ENCODE assay signal across 10 cellular contexts in the genomic region with DNA sequence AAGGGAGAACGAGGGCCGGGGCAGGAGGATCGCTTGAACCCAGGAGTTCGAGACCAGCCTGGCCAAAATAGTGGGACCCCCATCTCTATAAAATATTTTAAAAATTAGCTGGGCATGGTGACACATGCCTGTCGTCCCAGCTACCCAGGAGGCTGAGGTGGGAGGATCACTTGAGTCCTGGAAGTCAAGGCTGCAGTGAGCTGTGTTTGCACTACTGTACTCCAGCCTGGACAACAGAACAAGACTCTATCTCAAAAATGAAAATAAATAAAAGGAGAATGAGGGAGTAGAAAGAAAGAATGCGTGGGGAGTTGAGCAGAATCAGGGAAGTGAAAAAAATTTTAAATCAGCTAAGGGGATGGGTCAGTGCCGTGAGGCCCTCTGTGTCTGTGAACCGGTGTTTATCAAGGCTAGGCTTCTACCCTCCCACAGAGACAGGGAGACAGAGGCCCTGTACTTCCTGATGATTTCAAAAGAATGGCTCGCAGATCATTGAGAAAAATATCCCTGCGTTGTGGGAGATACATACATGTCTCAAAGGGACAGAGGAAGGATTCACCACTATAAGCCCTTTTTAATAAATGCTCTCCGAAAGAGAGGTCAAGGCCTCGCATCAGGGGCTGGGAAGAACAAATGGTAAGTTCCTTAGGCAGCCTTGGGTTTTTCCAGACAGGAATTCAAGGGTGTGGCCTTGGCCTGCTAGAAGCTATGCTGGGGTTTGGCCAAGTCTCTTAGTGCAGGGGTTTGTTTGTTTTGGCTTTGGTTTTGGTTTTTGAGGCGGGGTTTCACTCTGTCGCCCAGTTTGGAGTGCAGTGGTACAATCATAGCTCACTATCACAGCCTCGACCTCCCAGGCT. TPM values are rescaled to one million over a fixed set of nuclear protein-coding genes. Genes with fewer than 3 reads are reported as not detected.
DNase-seq lines count a peak whose midpoint lies in the region; ATAC-seq, FAIRE-seq and TF ChIP-seq lines count a peak whose summit lies in the region.
"Had no signal": no experiment of that assay in that cellular context is flagged by ENCODE, and none has a peak within 500 bp of the region (broad histone marks: within the 10 kb centered on the region; RNA-seq: fewer than 3 reads in every experiment).

No MANE protein-coding gene starts in this region.

- H3K9me3 Mint-ChIP-seq in activated CD8-positive, alpha-beta T cell treated with anti-CD3 and anti-CD28 coated beads for 36 hours = no peaks in the 10 kb centered on the region

- H3K27me3 Mint-ChIP-seq in activated CD8-positive, alpha-beta T cell treated with anti-CD3 and anti-CD28 coated beads for 36 hours = no peaks in the 10 kb centered on the region

- BruUV-seq in mammary epithelial cell (replicated peaks; lab: Mats Ljungman, UMichigan) = no TSS peak
- BruUV-seq in HepG2 (replicated peaks; lab: Mats Ljungman, UMichigan) = no TSS peak

- TF ChIP-seq EP300 in HepG2 (IDR thresholded peaks at IDR 0.05; ENCODE audit: low read depth in 2 of 2, low read length in 2 of 2) (peak in 1 of 2 experiments; percentile 29; a peak in 2 of 4 replicates), HepG2 (CRISPR knock-in tag; IDR thresholded peaks at IDR 0.05; ENCODE audit: borderline replicate concordance) (no peak)

- H4K20me1 ChIP-seq in mammary epithelial cell (ENCODE audit: insufficient read depth, low read length) = no peaks in the 10 kb centered on the region
- no peaks in the 10 kb centered on the region for H4K20me1 ChIP-seq in HepG2 (ENCODE audit: insufficient read depth, low read length)

- no peak overlapping the region for H3K4me3 Mint-ChIP-seq in activated CD8-positive, alpha-beta T cell treated with anti-CD3 and anti-CD28 coated beads for 36 hours

- H3K9ac ChIP-seq in mammary epithelial cell (ENCODE audit: insufficient read depth, low read length) (no peak overlapping the region), HepG2 (ENCODE audit: insufficient read depth, low read depth, low read length) (0 out of 2 replicates have a peak overlapping the region, but pooled peaks have one; percentile 35)

- intact Hi-C loops in mammary epithelial cell (cut with micrococcal nuclease) = no loop called here
- intact Hi-C loops in HepG2 (cut with micrococcal nuclease; ENCODE audit: unreplicated experiment) = no loop called here
- intact Hi-C loops in tibial artery (cut with DNase I; ENCODE audit: low total_unique reads) = no loop called here
- intact Hi-C loops in activated CD8-positive, alpha-beta T cell treated with anti-CD3 and anti-CD28 coated beads for 36 hours (cut with micrococcal nuclease) = no loop called here

- H3K27ac Mint-ChIP-seq in activated CD8-positive, alpha-beta T cell treated with anti-CD3 and anti-CD28 coated beads for 36 hours = no peak overlapping the region

- H3K4me2 ChIP-seq in mammary epithelial cell (ENCODE audit: insufficient read depth, low read depth, low read length) (no peak overlapping the region), HepG2 (ENCODE audit: low read depth, low read length) (peak overlapping the region; percentile 62)

- TF ChIP-seq CTCF in mammary epithelial cell (conservative IDR thresholded peaks at IDR 0.05 in 1 of 2, IDR thresholded peaks at IDR 0.05 in 1 of 2; ENCODE audit: extremely low read depth in 1 of 2, insufficient read depth in 1 of 2, low read depth in 1 of 2, low read length in 2 of 2) = no peak
- no peak for TF ChIP-seq CTCF in HepG2 (CRISPR knock-in tag; IDR thresholded peaks at IDR 0.05)
- no peak for TF ChIP-seq CTCF in tibial artery (IDR thresholded peaks at IDR 0.05)
- TF ChIP-seq CTCF in activated CD8-positive, alpha-beta T cell treated with anti-CD3 and anti-CD28 coated beads for 36 hours (IDR thresholded peaks at IDR 0.05) = no peak

- peak; percentile 87 for ATAC-seq in HepG2
- no peak for ATAC-seq in HG03159 (IDR thresholded peaks at IDR 0.05; ENCODE audit: unreplicated experiment)
- ATAC-seq in activated CD8-positive, alpha-beta T cell treated with anti-CD3 and anti-CD28 coated beads for 36 hours = no peak

- CTCF ChIA-PET in mammary epithelial cell (lab: Charles Lee; ENCODE audit: low non-redundant PET) = no interaction called here
- CTCF ChIA-PET in HepG2 (lab: Yijun Ruan, JAX; ENCODE audit: low intra/inter-chr PET ratio, low total read pairs) = no interaction called here
- CTCF ChIA-PET in activated CD8-positive, alpha-beta T cell treated with anti-CD3 and anti-CD28 coated beads for 36 hours (lab: Charles Lee) = no interaction called here

- no peak for TF ChIP-seq POLR2A in HepG2 (IDR thresholded peaks at IDR 0.05; ENCODE audit: insufficient read depth in 1 of 2, low read depth in 2 of 2, low read length in 2 of 2)

- TF ChIP-seq RAD21 in HepG2 (CRISPR knock-in tag; IDR thresholded peaks at IDR 0.05) = no peak

- POLR2A ChIA-PET in HepG2 (lab: Yijun Ruan, JAX) = interaction anchor here (0.7 to 1.2 kb wide), 2 partner anchors 17 to 38 kb away, joined by 3 read pairs; partner anchors contain the start of gene IFNAR1
- POLR2A ChIA-PET in activated CD8-positive, alpha-beta T cell treated with anti-CD3 and anti-CD28 coated beads for 36 hours (lab: Charles Lee) = interaction anchor here (1.2 kb wide), 1 partner anchor 52 kb away, joined by 3 read pairs; no protein-coding TSS in a partner anchor

- dilution Hi-C loops in mammary epithelial cell (cut with HindIII; ENCODE audit: low sequenced_read_pairs) = no loop called here

- 84% methylated on average over 15 of the region's 15 CpGs for WGBS in mammary epithelial cell (ENCODE audit: low coverage, missing lambda C conversion rate)
- 25% methylated on average over 15 of the region's 15 CpGs for WGBS in HepG2 (ENCODE audit: low lambda C conversion rate)

- peak; percentile 20 for DNase-seq in DMS 273 (lab: John Stamatoyannopoulos, UW; ENCODE audit: unreplicated experiment)
- DNase-seq in DMS 273 treated with DMSO at 0.1 percent for 48 hours (lab: John Stamatoyannopoulos, UW) = no peak
- peak; percentile 40 for DNase-seq in mammary epithelial cell
- peak; percentile 73 for DNase-seq in HepG2 (ENCODE audit: low spot score)
- no peak for DNase-seq in tibial artery
- DNase-seq in activated CD8-positive, alpha-beta T cell treated with anti-CD3 and anti-CD28 coated beads for 36 hours = no peak
- no peak for DNase-seq in NCI-H774 (lab: John Stamatoyannopoulos, UW)
- DNase-seq: NCI-H187 had no signal

- H3K27ac ChIP-seq in mammary epithelial cell (ENCODE audit: insufficient read depth, low read depth, low read length) = no peak overlapping the region
- H3K27ac ChIP-seq in HepG2 (ENCODE audit: extremely low read length, insufficient read depth, low read length) = peak overlapping the region; percentile 56
- H3K27ac ChIP-seq in tibial artery = peak overlapping the region; percentile 59 to 67

- peaks cover 41% of the 10 kb centered on the region for H3K36me3 Mint-ChIP-seq in activated CD8-positive, alpha-beta T cell treated with anti-CD3 and anti-CD28 coated beads for 36 hours (ENCODE audit: low read depth)

- in situ Hi-C loops in mammary epithelial cell (cut with MboI; ENCODE audit: low sequenced_read_pairs in 2 of 2) = no loop called here
- in situ Hi-C loops in HepG2 (cut with HindIII; ENCODE audit: extremely low pct_ligation_motif_present, low pct_unique_long_range_greater_than_20kb) = no loop called here

- no peak overlapping the region for H2AFZ ChIP-seq in mammary epithelial cell (ENCODE audit: low read depth, low read length)
- no peak overlapping the region for H2AFZ ChIP-seq in HepG2 (ENCODE audit: low read length)

- peak; percentile 84 for FAIRE-seq in HepG2 (lab: Jason Lieb, UNC)
- FAIRE-seq: A204.1 had no signal

- peaks cover 18% of the 10 kb centered on the region for H3K4me1 ChIP-seq in mammary epithelial cell (ENCODE audit: insufficient read depth, low read length)
- H3K4me1 ChIP-seq in HepG2 (ENCODE audit: insufficient read depth, low read length) = peaks cover 25% of the 10 kb centered on the region
- peaks cover 5 to 38% (median 13%) of the 10 kb centered on the region in 4 donors for H3K4me1 ChIP-seq in tibial artery

- no peaks in the 10 kb centered on the region for H3K79me2 ChIP-seq in mammary epithelial cell (ENCODE audit: insufficient read depth, low read length)
- H3K79me2 ChIP-seq in HepG2 (ENCODE audit: insufficient read depth, low read length) = no peaks in the 10 kb centered on the region

- peaks cover 2% of the 10 kb centered on the region for H3K36me3 ChIP-seq in mammary epithelial cell (ENCODE audit: insufficient read depth, low read length)
- peaks cover 3 to 23% of the 10 kb centered on the region in 2 experiments for H3K36me3 ChIP-seq in HepG2 (replicated peaks in 1 of 2; ENCODE audit: control insufficient read depth in 1 of 2, insufficient read depth in 2 of 2, low read length in 2 of 2)
- peaks cover 5 to 55% (median 31%) of the 10 kb centered on the region in 3 donors for H3K36me3 ChIP-seq in tibial artery

- H3K4me1 Mint-ChIP-seq in activated CD8-positive, alpha-beta T cell treated with anti-CD3 and anti-CD28 coated beads for 36 hours (ENCODE audit: low read depth) = peaks cover 1% of the 10 kb centered on the region

- H3K9me3 ChIP-seq in mammary epithelial cell (replicated peaks; ENCODE audit: insufficient read depth, low read length) (no peaks in the 10 kb centered on the region), HepG2 (ENCODE audit: low read length) (no peaks in the 10 kb centered on the region), tibial artery (no peaks in the 10 kb centered on the region)

- no peaks in the 10 kb centered on the region for H3K27me3 ChIP-seq in mammary epithelial cell (ENCODE audit: insufficient read depth, low read length)
- H3K27me3 ChIP-seq in HepG2 (ENCODE audit: control insufficient read depth in 1 of 2, insufficient read depth in 2 of 2, low read length in 2 of 2) = no peaks in the 10 kb centered on the region
- no peaks in the 10 kb centered on the region for H3K27me3 ChIP-seq in tibial artery

- H3K4me3 ChIP-seq in mammary epithelial cell (replicated peaks in 1 of 3; ENCODE audit: insufficient read depth in 1 of 3, low read depth in 2 of 3, low read length in 3 of 3) = no peak overlapping the region
- H3K4me3 ChIP-seq in HepG2 (replicated peaks in 1 of 3; ENCODE audit: insufficient read depth in 1 of 3, low read depth in 2 of 3, low read length in 3 of 3) = peak overlapping the region in 1 of 3 experiments; percentile 47; a peak in 2 of 6 replicates
- no peak overlapping the region for H3K4me3 ChIP-seq in tibial artery

RNA-seq across cellular contexts. Expression of gene IL10RB, which starts 20.7 kb away (rescaled TPM):
- total RNA-seq in mammary epithelial cell = 10 to 100 TPM; 14.3 to 18.9 TPM
- polyA plus RNA-seq in mammary epithelial cell = 20.4 TPM
- 20.4 TPM for polyA minus RNA-seq in mammary epithelial cell
- total RNA-seq in HepG2 (2016; rRNA removed; fragmentation: Illumina TruSeq; extraction: Trizol) = 10.7 and 17.4 TPM in 2 replicates
- total RNA-seq in HepG2 (2016; cell fraction: cytosol; rRNA removed; fragmentation: Illumina TruSeq; extraction: Trizol; ENCODE audit: low read depth) = 6.5 and 7.9 TPM in 2 replicates
- total RNA-seq in HepG2 (2016; cell fraction: insoluble cytoplasmic fraction; rRNA removed; fragmentation: Illumina TruSeq; extraction: Trizol) = 11.7 and 17.3 TPM in 2 replicates
- 13.3 and 14.5 TPM in 2 replicates for total RNA-seq in HepG2 (2016; cell fraction: membrane; rRNA removed; fragmentation: Illumina TruSeq; extraction: Trizol)
- total RNA-seq in HepG2 (2016; cell fraction: nucleus; rRNA removed; fragmentation: Illumina TruSeq; extraction: Trizol) = 13.1 and 13.5 TPM in 2 replicates
- polyA plus RNA-seq in HepG2 (2011; rRNA removed) = 18.2 and 19.1 TPM in 2 replicates
- polyA plus RNA-seq in HepG2 (2011; cell fraction: cytosol; rRNA removed) = 15.4 and 21.8 TPM in 2 replicates
- 5.0 and 8.8 TPM in 2 replicates for polyA plus RNA-seq in HepG2 (2011; cell fraction: nucleus; rRNA removed)
- polyA plus RNA-seq in HepG2 (2012) = 10.7 and 14.3 TPM in 2 replicates
- polyA plus RNA-seq in HepG2 (2016; cell fraction: cytosol; fragmentation: Illumina TruSeq; extraction: Trizol; ENCODE audit: low read depth) = 7.2 and 7.5 TPM in 2 replicates
- polyA plus RNA-seq in HepG2 (2016; cell fraction: insoluble cytoplasmic fraction; fragmentation: Illumina TruSeq; extraction: Trizol; ENCODE audit: low read depth) = 9.4 and 9.8 TPM in 2 replicates
- polyA plus RNA-seq in HepG2 (2016; cell fraction: membrane; fragmentation: Illumina TruSeq; extraction: Trizol; ENCODE audit: low read depth) = 10.5 and 10.9 TPM in 2 replicates
- polyA plus RNA-seq in HepG2 (2016; cell fraction: nucleus; fragmentation: Illumina TruSeq; extraction: Trizol; ENCODE audit: insufficient read depth, low read depth) = 18.7 and 19.3 TPM in 2 replicates
- polyA minus RNA-seq in HepG2 (2011; rRNA and poly(A)+ RNA removed; ENCODE audit: low replicate concordance) = 31.7 and 32.4 TPM in 2 replicates
- polyA minus RNA-seq in HepG2 (2011; cell fraction: cytosol; rRNA and poly(A)+ RNA removed) = 11.4 and 11.6 TPM in 2 replicates
- 9.3 and 10.9 TPM in 2 replicates for polyA minus RNA-seq in HepG2 (2011; cell fraction: nucleus; rRNA and poly(A)+ RNA removed)
- 10 to 100 TPM; 25.0 to 30.5 TPM for total RNA-seq in activated CD8-positive, alpha-beta T cell treated with anti-CD3 and anti-CD28 coated beads for 36 hours

RNA-seq across cellular contexts. Expression of gene IFNAR1, which starts 37.9 kb away (rescaled TPM):
- total RNA-seq in mammary epithelial cell = 10 to 100 TPM; 17.2 to 26.9 TPM
- 10.5 TPM for polyA plus RNA-seq in mammary epithelial cell
- polyA minus RNA-seq in mammary epithelial cell = 11.8 TPM
- 9.3 and 11.2 TPM in 2 replicates for total RNA-seq in HepG2 (2016; rRNA removed; fragmentation: Illumina TruSeq; extraction: Trizol)
- total RNA-seq in HepG2 (2016; cell fraction: cytosol; rRNA removed; fragmentation: Illumina TruSeq; extraction: Trizol; ENCODE audit: low read depth) = 1.5 and 1.9 TPM in 2 replicates
- total RNA-seq in HepG2 (2016; cell fraction: insoluble cytoplasmic fraction; rRNA removed; fragmentation: Illumina TruSeq; extraction: Trizol) = 9.5 and 10.0 TPM in 2 replicates
- total RNA-seq in HepG2 (2016; cell fraction: membrane; rRNA removed; fragmentation: Illumina TruSeq; extraction: Trizol) = 7.9 and 9.1 TPM in 2 replicates
- total RNA-seq in HepG2 (2016; cell fraction: nucleus; rRNA removed; fragmentation: Illumina TruSeq; extraction: Trizol) = 13.0 and 14.3 TPM in 2 replicates
- polyA plus RNA-seq in HepG2 (2011; rRNA removed) = 6.7 and 6.9 TPM in 2 replicates
- polyA plus RNA-seq in HepG2 (2011; cell fraction: cytosol; rRNA removed) = 4.7 and 8.7 TPM in 2 replicates
- polyA plus RNA-seq in HepG2 (2011; cell fraction: nucleus; rRNA removed) = 2.7 and 2.9 TPM in 2 replicates
- polyA plus RNA-seq in HepG2 (2012) = 17.0 and 23.0 TPM in 2 replicates
- polyA plus RNA-seq in HepG2 (2016; cell fraction: cytosol; fragmentation: Illumina TruSeq; extraction: Trizol; ENCODE audit: low read depth) = 7.3 and 7.9 TPM in 2 replicates
- 12.1 and 14.2 TPM in 2 replicates for polyA plus RNA-seq in HepG2 (2016; cell fraction: insoluble cytoplasmic fraction; fragmentation: Illumina TruSeq; extraction: Trizol; ENCODE audit: low read depth)
- 9.1 and 10.7 TPM in 2 replicates for polyA plus RNA-seq in HepG2 (2016; cell fraction: membrane; fragmentation: Illumina TruSeq; extraction: Trizol; ENCODE audit: low read depth)
- 14.6 and 15.2 TPM in 2 replicates for polyA plus RNA-seq in HepG2 (2016; cell fraction: nucleus; fragmentation: Illumina TruSeq; extraction: Trizol; ENCODE audit: insufficient read depth, low read depth)
- polyA minus RNA-seq in HepG2 (2011; rRNA and poly(A)+ RNA removed; ENCODE audit: low replicate concordance) = 15.8 and 22.3 TPM in 2 replicates
- polyA minus RNA-seq in HepG2 (2011; cell fraction: cytosol; rRNA and poly(A)+ RNA removed) = 14.0 and 18.3 TPM in 2 replicates
- 17.0 and 22.1 TPM in 2 replicates for polyA minus RNA-seq in HepG2 (2011; cell fraction: nucleus; rRNA and poly(A)+ RNA removed)
- 10 to 100 TPM; 25.6 to 30.3 TPM for total RNA-seq in activated CD8-positive, alpha-beta T cell treated with anti-CD3 and anti-CD28 coated beads for 36 hours

RNA-seq across cellular contexts. Expression of gene IFNAR2, which starts 57.1 kb away (rescaled TPM):
- total RNA-seq in mammary epithelial cell (10 to 100 TPM in 1 of 2 donors, 1 to 10 TPM in 1; 5.7 to 16.7 TPM), HepG2 (2016; rRNA removed; fragmentation: Illumina TruSeq; extraction: Trizol) (5.1 TPM in 2 replicates)
- polyA plus RNA-seq in mammary epithelial cell (15.4 TPM), HepG2 (2011; rRNA removed) (22.7 and 24.1 TPM in 2 replicates)
- polyA minus RNA-seq in mammary epithelial cell = 28.5 TPM
- total RNA-seq in HepG2 (2016; cell fraction: cytosol; rRNA removed; fragmentation: Illumina TruSeq; extraction: Trizol; ENCODE audit: low read depth) = 8.0 and 10.6 TPM in 2 replicates
- total RNA-seq in HepG2 (2016; cell fraction: insoluble cytoplasmic fraction; rRNA removed; fragmentation: Illumina TruSeq; extraction: Trizol) = 5.5 and 7.2 TPM in 2 replicates
- total RNA-seq in HepG2 (2016; cell fraction: membrane; rRNA removed; fragmentation: Illumina TruSeq; extraction: Trizol) = 11.6 and 12.1 TPM in 2 replicates
- total RNA-seq in HepG2 (2016; cell fraction: nucleus; rRNA removed; fragmentation: Illumina TruSeq; extraction: Trizol) = 10.4 and 11.8 TPM in 2 replicates
- polyA plus RNA-seq in HepG2 (2011; cell fraction: cytosol; rRNA removed) = 9.2 and 17.6 TPM in 2 replicates
- 6.2 and 9.8 TPM in 2 replicates for polyA plus RNA-seq in HepG2 (2011; cell fraction: nucleus; rRNA removed)
- 17.1 and 17.4 TPM in 2 replicates for polyA plus RNA-seq in HepG2 (2012)
- 23.1 and 23.9 TPM in 2 replicates for polyA plus RNA-seq in HepG2 (2016; cell fraction: cytosol; fragmentation: Illumina TruSeq; extraction: Trizol; ENCODE audit: low read depth)
- 12.2 and 18.4 TPM in 2 replicates for polyA plus RNA-seq in HepG2 (2016; cell fraction: insoluble cytoplasmic fraction; fragmentation: Illumina TruSeq; extraction: Trizol; ENCODE audit: low read depth)
- 23.8 and 24.7 TPM in 2 replicates for polyA plus RNA-seq in HepG2 (2016; cell fraction: membrane; fragmentation: Illumina TruSeq; extraction: Trizol; ENCODE audit: low read depth)
- 25.5 and 26.4 TPM in 2 replicates for polyA plus RNA-seq in HepG2 (2016; cell fraction: nucleus; fragmentation: Illumina TruSeq; extraction: Trizol; ENCODE audit: insufficient read depth, low read depth)
- polyA minus RNA-seq in HepG2 (2011; rRNA and poly(A)+ RNA removed; ENCODE audit: low replicate concordance) = 7.5 and 12.0 TPM in 2 replicates
- 6.8 and 9.2 TPM in 2 replicates for polyA minus RNA-seq in HepG2 (2011; cell fraction: cytosol; rRNA and poly(A)+ RNA removed)
- 12.5 and 21.0 TPM in 2 replicates for polyA minus RNA-seq in HepG2 (2011; cell fraction: nucleus; rRNA and poly(A)+ RNA removed)
- 10 to 100 TPM; 34.3 to 38.6 TPM for total RNA-seq in activated CD8-positive, alpha-beta T cell treated with anti-CD3 and anti-CD28 coated beads for 36 hours

Comparison
In these comparisons a context has a peak if more than half of its experiments do, and no peak if none do; other contexts are left out.
1. DNase-seq: peak in DMS 273 (single experiment), mammary epithelial cell (single experiment) and HepG2 (single experiment); none in DMS 273 treated with DMSO at 0.1 percent for 48 hours (single experiment), tibial artery (0 of 2), activated CD8-positive, alpha-beta T cell treated with anti-CD3 and anti-CD28 coated beads for 36 hours (single experiment) and NCI-H774 (single experiment).